In the genomic region with DNA sequence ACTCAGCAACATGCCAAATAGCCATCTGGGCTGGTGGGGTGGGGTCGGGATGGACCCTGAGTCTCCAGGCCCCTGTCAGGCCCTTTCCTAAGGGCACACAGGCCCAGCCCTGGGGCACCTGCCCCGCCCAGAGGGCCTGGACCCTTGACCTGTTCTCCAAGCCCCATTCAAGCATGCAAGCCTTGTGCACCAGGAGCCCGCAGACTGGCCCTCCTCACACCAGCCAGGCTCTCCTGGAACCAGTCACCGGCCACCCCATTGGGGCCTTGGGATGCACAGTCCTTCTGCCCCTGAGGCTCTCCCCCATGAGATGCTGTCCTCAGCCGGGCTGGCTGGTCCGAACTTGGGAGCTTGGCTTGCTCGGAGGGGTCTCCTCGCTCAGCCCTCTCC, we compare ENCODE assay signal across 21 cellular contexts. TPM values are rescaled to one million over a fixed set of nuclear protein-coding genes. Genes with fewer than 3 reads are reported as not detected.
DNase-seq lines count a peak whose midpoint lies in the region; ATAC-seq, FAIRE-seq and TF ChIP-seq lines count a peak whose summit lies in the region.
"Had no signal": no experiment of that assay in that cellular context is flagged by ENCODE, and none has a peak within 500 bp of the region (broad histone marks: within the 10 kb centered on the region; RNA-seq: fewer than 3 reads in every experiment).

No MANE protein-coding gene starts in this region.

- intact Hi-C loops in heart right ventricle (cut with DNase I) (loop anchor here in 3 of 10 donors (2.0 to 10.0 kb wide), 2 partner anchors 71 to 89 kb away; no protein-coding TSS in a partner anchor), left ventricle myocardium superior (cut with micrococcal nuclease) (no loop called here), upper lobe of right lung (cut with DNase I) (loop anchor here (10.0 kb wide), 1 partner anchor 51 kb away; no protein-coding TSS in a partner anchor), spleen (cut with DNase I; ENCODE audit: low total_unique reads) (no loop called here)

- peak overlapping the region; percentile 56 for H2AFZ ChIP-seq in astrocyte (ENCODE audit: low read depth, low read length)

- no peak overlapping the region for H2BK120ac ChIP-seq in mesendoderm (ENCODE audit: low read depth, low read length)

- FAIRE-seq in astrocyte (lab: Jason Lieb, UNC), result no peak
- FAIRE-seq: HTR-8/SVneo had no signal

- H3K4me3 ChIP-seq in heart right ventricle (no peak overlapping the region), astrocyte (ENCODE audit: insufficient read depth, low read depth, low read length) (no peak overlapping the region), mesendoderm (ENCODE audit: low read length) (no peak overlapping the region), upper lobe of right lung (no peak overlapping the region), spleen (no peak overlapping the region)
- H3K4me3 ChIP-seq: transverse colon had no signal

- peak overlapping the region; percentile 70 for H3K23ac ChIP-seq in mesendoderm (ENCODE audit: low read length)

- no peak overlapping the region for H4K5ac ChIP-seq in mesendoderm (ENCODE audit: low read length)

- no peak overlapping the region for H3K4me3 Mint-ChIP-seq in astrocyte (ENCODE audit: unreplicated experiment)
- H3K4me3 Mint-ChIP-seq: activated T-helper 17 cell treated with anti-CD3 and anti-CD28 coated beads, Interleukin-2, amount 50 U/mL, for 72 hours; CD4-positive, alpha-beta memory T cell; stimulated activated memory B cell treated with anti-CD40 and anti-IgM and Interleukin-4, amounts not matched to agents 10 μg/mL and 1 μg/mL and 100 μg/mL, for 72 hours had no signal

- H3K4me2 ChIP-seq in astrocyte (ENCODE audit: low read length), result peak overlapping the region; percentile 69
- no peak overlapping the region for H3K4me2 ChIP-seq in mesendoderm (ENCODE audit: low read length)

- peaks cover 0 to 6% (median 0%) of the 10 kb centered on the region in 7 donors for H3K27me3 ChIP-seq in heart right ventricle
- H3K27me3 ChIP-seq in astrocyte (ENCODE audit: insufficient read depth, low read length), result peaks cover 3% of the 10 kb centered on the region
- H3K27me3 ChIP-seq in mesendoderm (ENCODE audit: insufficient read depth, low read length, poor library complexity), result no peaks in the 10 kb centered on the region
- H3K27me3 ChIP-seq in upper lobe of right lung, result peaks cover 6% of the 10 kb centered on the region
- no peaks in the 10 kb centered on the region for H3K27me3 ChIP-seq in spleen (replicated peaks in 1 of 7)
- H3K27me3 ChIP-seq: neutrophil, transverse colon had no signal

- no peaks in the 10 kb centered on the region for H3K36me3 Mint-ChIP-seq in astrocyte (ENCODE audit: low read depth, unreplicated experiment)
- H3K36me3 Mint-ChIP-seq: CD4-positive, alpha-beta memory T cell; stimulated activated memory B cell treated with anti-CD40 and anti-IgM and Interleukin-4, amounts not matched to agents 10 μg/mL and 1 μg/mL and 100 μg/mL, for 72 hours had no signal

- DNase-seq in heart right ventricle (peak in 1 of 2 donors; percentile 2), left ventricle myocardium superior (no peak), astrocyte (ENCODE audit: low read depth) (no peak), mesendoderm (no peak), upper lobe of right lung (peak; percentile 40), spleen (no peak), NCI-H1048 (lab: John Stamatoyannopoulos, UW) (no peak), GM13976 (ENCODE audit: low spot score) (no peak)
- DNase-seq: activated CD4-positive, CD25-positive, alpha-beta regulatory T cell; CD4-positive, alpha-beta memory T cell; central memory CD4-positive, alpha-beta T cell; DMS53; effector CD8-positive, alpha-beta T cell; NCI-H446 treated with DMSO at 0.1 percent for 48 hours; SIG-M5; stimulated activated CD4-positive, alpha-beta T cell treated with anti-CD3 and anti-CD28 coated beads, Interleukin-15, amount 100 ng/mL, for 24 hours; transverse colon had no signal

- H2AK5ac ChIP-seq in mesendoderm (ENCODE audit: low read length), result no peak overlapping the region

- H3K18ac ChIP-seq in mesendoderm (ENCODE audit: low read length), result no peak overlapping the region

- H3K9me3 Mint-ChIP-seq in astrocyte (ENCODE audit: unreplicated experiment), result no peaks in the 10 kb centered on the region
- H3K9me3 Mint-ChIP-seq: activated T-helper 17 cell treated with anti-CD3 and anti-CD28 coated beads, Interleukin-2, amount 50 U/mL, for 72 hours; CD4-positive, alpha-beta memory T cell; stimulated activated memory B cell treated with anti-CD40 and anti-IgM and Interleukin-4, amounts not matched to agents 10 μg/mL and 1 μg/mL and 100 μg/mL, for 72 hours had no signal

- H3K4me1 Mint-ChIP-seq in astrocyte (ENCODE audit: low read depth, unreplicated experiment), result no peaks in the 10 kb centered on the region

- no peaks in the 10 kb centered on the region for H3K79me1 ChIP-seq in mesendoderm (ENCODE audit: low read length)

- peak overlapping the region; percentile 73 for H3K56ac ChIP-seq in mesendoderm (ENCODE audit: low read length)

- peaks cover 0 to 69% (median 50%) of the 10 kb centered on the region in 9 donors for H3K4me1 ChIP-seq in heart right ventricle
- peaks cover 4% of the 10 kb centered on the region for H3K4me1 ChIP-seq in astrocyte (ENCODE audit: insufficient read depth, low read length)
- peaks cover 9% of the 10 kb centered on the region for H3K4me1 ChIP-seq in mesendoderm (ENCODE audit: control insufficient read depth, low read depth, low read length)
- H3K4me1 ChIP-seq in upper lobe of right lung, result peaks cover 16% of the 10 kb centered on the region
- H3K4me1 ChIP-seq in spleen, result peaks cover 0 to 75% (median 50%) of the 10 kb centered on the region in 6 donors

- TF ChIP-seq CTCF in heart right ventricle (IDR thresholded peaks at IDR 0.05) (no peak), astrocyte (IDR thresholded peaks at IDR 0.05; ENCODE audit: insufficient read depth, low read depth, low read length) (no peak), upper lobe of right lung (IDR thresholded peaks at IDR 0.05) (no peak), spleen (IDR thresholded peaks at IDR 0.05 in 8 of 11, conservative IDR thresholded peaks at IDR 0.05 in 3 of 11) (no peak), GM13976 (IDR thresholded peaks at IDR 0.05; ENCODE audit: borderline replicate concordance, control extremely low read depth, extremely low read depth, insufficient read depth, missing control alignments) (no peak)

- no peaks in the 10 kb centered on the region for H3K36me3 ChIP-seq in heart right ventricle
- no peaks in the 10 kb centered on the region for H3K36me3 ChIP-seq in astrocyte (ENCODE audit: insufficient read depth, low read length)
- no peaks in the 10 kb centered on the region for H3K36me3 ChIP-seq in mesendoderm (ENCODE audit: control insufficient read depth, insufficient read depth, low read length)
- H3K36me3 ChIP-seq in upper lobe of right lung, result no peaks in the 10 kb centered on the region
- no peaks in the 10 kb centered on the region for H3K36me3 ChIP-seq in spleen
- H3K36me3 ChIP-seq: neutrophil, transverse colon had no signal

- no peak overlapping the region for H2BK5ac ChIP-seq in mesendoderm (ENCODE audit: low read length)

- H3K9me3 ChIP-seq in heart right ventricle (no peaks in the 10 kb centered on the region), astrocyte (ENCODE audit: insufficient read depth, low read depth, low read length) (no peaks in the 10 kb centered on the region), upper lobe of right lung (no peaks in the 10 kb centered on the region), spleen (no peaks in the 10 kb centered on the region)
- H3K9me3 ChIP-seq: neutrophil, transverse colon had no signal

- no peaks in the 10 kb centered on the region for H3K79me2 ChIP-seq in astrocyte (ENCODE audit: insufficient read depth, low read length)
- no peaks in the 10 kb centered on the region for H3K79me2 ChIP-seq in mesendoderm (ENCODE audit: control insufficient read depth, insufficient read depth, low read length)

- H3K9ac ChIP-seq in astrocyte (ENCODE audit: low read length) (no peak overlapping the region), mesendoderm (ENCODE audit: low read length) (no peak overlapping the region)

- no peak overlapping the region for H3K27ac Mint-ChIP-seq in astrocyte (ENCODE audit: unreplicated experiment)

- H4K20me1 ChIP-seq in astrocyte (ENCODE audit: insufficient read depth, low read length), result no peaks in the 10 kb centered on the region

- 83 to 90% methylated on average over 8 of the region's 8 CpGs for WGBS in heart right ventricle, 2 donors
- WGBS in mesendoderm (ENCODE audit: extremely low coverage, insufficient coverage, low lambda C conversion rate), result no CpG with 5 or more reads among the region's 8 CpGs
- WGBS in spleen, 5 donors, result 83 to 95% (median 92%) methylated on average over 2 to 8 of the region's 8 CpGs

- no peak for TF ChIP-seq POLR2A in spleen (IDR thresholded peaks at IDR 0.05)

- peak in 3 of 8 donors; percentile 6 to 10 (median 8) for ATAC-seq in heart right ventricle
- no peak for ATAC-seq in left ventricle myocardium superior
- ATAC-seq in upper lobe of right lung, result no peak
- ATAC-seq: activated T-helper 17 cell treated with anti-CD3 and anti-CD28 coated beads, Interleukin-2, amount 50 U/mL, for 72 hours; stimulated activated memory B cell treated with anti-CD40 and anti-IgM and Interleukin-4, amounts not matched to agents 10 μg/mL and 1 μg/mL and 100 μg/mL, for 72 hours had no signal

- H2BK15ac ChIP-seq in mesendoderm (replicated peaks; ENCODE audit: low read depth), result no peak overlapping the region

- H3K4ac ChIP-seq in mesendoderm (ENCODE audit: low read depth, low read length), result no peak overlapping the region

- in situ Hi-C loops in GM13976 (cut with MboI; ENCODE audit: low sequenced_read_pairs, unreplicated experiment), result no loop called here

- peak overlapping the region in 7 of 10 donors; percentile 68 to 86 (median 75) for H3K27ac ChIP-seq in heart right ventricle
- no peak overlapping the region for H3K27ac ChIP-seq in astrocyte (ENCODE audit: low read depth, low read length)
- H3K27ac ChIP-seq in mesendoderm (ENCODE audit: low read depth, low read length), result no peak overlapping the region
- no peak overlapping the region for H3K27ac ChIP-seq in upper lobe of right lung
- peak overlapping the region in 3 of 8 donors; percentile 12 to 59 (median 27) for H3K27ac ChIP-seq in spleen
- H3K27ac ChIP-seq: neutrophil, transverse colon had no signal

- no peak overlapping the region for H4K8ac ChIP-seq in mesendoderm (ENCODE audit: low read depth, low read length)

- H3K27me3 Mint-ChIP-seq in astrocyte (ENCODE audit: low read depth, unreplicated experiment), result peaks cover 59% of the 10 kb centered on the region
- H3K27me3 Mint-ChIP-seq: activated T-helper 17 cell treated with anti-CD3 and anti-CD28 coated beads, Interleukin-2, amount 50 U/mL, for 72 hours; stimulated activated memory B cell treated with anti-CD40 and anti-IgM and Interleukin-4, amounts not matched to agents 10 μg/mL and 1 μg/mL and 100 μg/mL, for 72 hours had no signal

RNA-seq across cellular contexts. Expression of gene KLF13, which starts 20.6 kb away (rescaled TPM):
- 100 to 1,000 TPM in 1 of 10 donors, 10 to 100 TPM in 9; 28.4 to 101 (median 49.4) TPM for total RNA-seq in heart right ventricle
- polyA plus RNA-seq in heart right ventricle, result 10 to 100 TPM; 32.9 to 44.0 TPM
- total RNA-seq in left ventricle myocardium superior, result 85.3 TPM
- 31.0 and 33.6 TPM in 2 replicates for total RNA-seq in astrocyte
- 28.4 TPM for polyA plus RNA-seq in mesendoderm (2013, experiment 1 of 2)
- 29.2 TPM for polyA plus RNA-seq in mesendoderm (2013, experiment 2 of 2)
- 176 TPM for total RNA-seq in upper lobe of right lung
- total RNA-seq in spleen, result 100 to 1,000 TPM in 1 of 7 donors, 10 to 100 TPM in 6; 71.6 to 111 (median 85.8) TPM
- 10 to 100 TPM; 21.8 to 43.3 (median 43.1) TPM for polyA plus RNA-seq in spleen

Comparison
In these comparisons a context has a peak if more than half of its experiments do, and no peak if none do; other contexts are left out.
1. H3K27ac ChIP-seq: peak in heart right ventricle (7 of 10); none in astrocyte (single experiment), mesendoderm (single experiment) and upper lobe of right lung (single experiment).